In the genomic region with DNA sequence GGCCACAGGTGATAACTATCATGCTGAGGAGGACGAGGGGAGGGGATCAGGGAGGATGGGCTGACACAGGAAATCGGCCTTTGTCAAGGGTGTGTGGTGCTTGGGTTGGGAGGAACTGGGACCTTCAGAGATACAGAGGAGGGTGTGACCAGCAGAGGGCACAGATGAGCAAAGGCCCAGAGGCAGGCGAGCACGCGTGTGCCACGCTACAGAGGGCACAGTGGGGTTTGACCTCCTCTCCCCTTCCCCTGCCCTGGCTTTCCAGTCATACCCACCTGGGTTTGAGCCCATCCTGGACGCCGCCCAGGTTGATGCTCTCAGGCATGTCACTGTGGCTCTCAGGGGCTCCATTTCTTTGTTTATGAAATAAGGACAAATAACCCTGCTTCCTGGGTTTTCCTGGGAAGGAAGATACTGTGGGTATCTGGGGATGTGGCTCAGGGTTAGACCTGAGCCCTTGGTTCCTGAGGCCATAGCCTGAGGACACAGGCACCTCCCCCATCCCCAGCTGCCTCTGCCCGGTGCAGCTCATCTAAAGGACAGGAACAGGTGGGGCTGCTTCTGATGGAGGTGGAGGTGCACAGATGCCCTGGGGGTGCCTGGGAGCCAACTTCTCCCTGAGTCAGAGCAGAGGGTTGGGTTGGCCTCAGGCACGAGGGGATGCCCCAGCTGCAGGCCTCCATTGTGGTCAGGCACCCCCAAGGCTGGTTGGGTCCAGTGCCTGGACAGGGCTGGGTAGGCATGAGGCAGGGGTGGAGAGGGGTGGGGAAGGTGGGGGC, we compare ENCODE assay signal across 1 cellular context.
TF ChIP-seq lines count a peak whose summit lies in the region.

No MANE protein-coding gene starts in this region.

TF ChIP-seq in HepG2, 621 proteins besides CTCF, POLR2A, EP300 and RAD21 (continued from another document):
- TF ChIP-seq, protein P1, sequence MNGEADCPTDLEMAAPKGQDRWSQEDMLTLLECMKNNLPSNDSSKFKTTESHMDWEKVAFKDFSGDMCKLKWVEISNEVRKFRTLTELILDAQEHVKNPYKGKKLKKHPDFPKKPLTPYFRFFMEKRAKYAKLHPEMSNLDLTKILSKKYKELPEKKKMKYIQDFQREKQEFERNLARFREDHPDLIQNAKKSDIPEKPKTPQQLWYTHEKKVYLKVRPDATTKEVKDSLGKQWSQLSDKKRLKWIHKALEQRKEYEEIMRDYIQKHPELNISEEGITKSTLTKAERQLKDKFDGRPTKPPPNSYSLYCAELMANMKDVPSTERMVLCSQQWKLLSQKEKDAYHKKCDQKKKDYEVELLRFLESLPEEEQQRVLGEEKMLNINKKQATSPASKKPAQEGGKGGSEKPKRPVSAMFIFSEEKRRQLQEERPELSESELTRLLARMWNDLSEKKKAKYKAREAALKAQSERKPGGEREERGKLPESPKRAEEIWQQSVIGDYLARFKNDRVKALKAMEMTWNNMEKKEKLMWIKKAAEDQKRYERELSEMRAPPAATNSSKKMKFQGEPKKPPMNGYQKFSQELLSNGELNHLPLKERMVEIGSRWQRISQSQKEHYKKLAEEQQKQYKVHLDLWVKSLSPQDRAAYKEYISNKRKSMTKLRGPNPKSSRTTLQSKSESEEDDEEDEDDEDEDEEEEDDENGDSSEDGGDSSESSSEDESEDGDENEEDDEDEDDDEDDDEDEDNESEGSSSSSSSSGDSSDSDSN (CRISPR knock-in tag; IDR thresholded peaks at IDR 0.05) = peak; percentile 38; the same call in 1 of the 2 replicates
- TF ChIP-seq ZNF83 (CRISPR knock-in tag; IDR thresholded peaks at IDR 0.05; ENCODE audit: borderline replicate concordance) = no peak
- TF ChIP-seq, protein P2, sequence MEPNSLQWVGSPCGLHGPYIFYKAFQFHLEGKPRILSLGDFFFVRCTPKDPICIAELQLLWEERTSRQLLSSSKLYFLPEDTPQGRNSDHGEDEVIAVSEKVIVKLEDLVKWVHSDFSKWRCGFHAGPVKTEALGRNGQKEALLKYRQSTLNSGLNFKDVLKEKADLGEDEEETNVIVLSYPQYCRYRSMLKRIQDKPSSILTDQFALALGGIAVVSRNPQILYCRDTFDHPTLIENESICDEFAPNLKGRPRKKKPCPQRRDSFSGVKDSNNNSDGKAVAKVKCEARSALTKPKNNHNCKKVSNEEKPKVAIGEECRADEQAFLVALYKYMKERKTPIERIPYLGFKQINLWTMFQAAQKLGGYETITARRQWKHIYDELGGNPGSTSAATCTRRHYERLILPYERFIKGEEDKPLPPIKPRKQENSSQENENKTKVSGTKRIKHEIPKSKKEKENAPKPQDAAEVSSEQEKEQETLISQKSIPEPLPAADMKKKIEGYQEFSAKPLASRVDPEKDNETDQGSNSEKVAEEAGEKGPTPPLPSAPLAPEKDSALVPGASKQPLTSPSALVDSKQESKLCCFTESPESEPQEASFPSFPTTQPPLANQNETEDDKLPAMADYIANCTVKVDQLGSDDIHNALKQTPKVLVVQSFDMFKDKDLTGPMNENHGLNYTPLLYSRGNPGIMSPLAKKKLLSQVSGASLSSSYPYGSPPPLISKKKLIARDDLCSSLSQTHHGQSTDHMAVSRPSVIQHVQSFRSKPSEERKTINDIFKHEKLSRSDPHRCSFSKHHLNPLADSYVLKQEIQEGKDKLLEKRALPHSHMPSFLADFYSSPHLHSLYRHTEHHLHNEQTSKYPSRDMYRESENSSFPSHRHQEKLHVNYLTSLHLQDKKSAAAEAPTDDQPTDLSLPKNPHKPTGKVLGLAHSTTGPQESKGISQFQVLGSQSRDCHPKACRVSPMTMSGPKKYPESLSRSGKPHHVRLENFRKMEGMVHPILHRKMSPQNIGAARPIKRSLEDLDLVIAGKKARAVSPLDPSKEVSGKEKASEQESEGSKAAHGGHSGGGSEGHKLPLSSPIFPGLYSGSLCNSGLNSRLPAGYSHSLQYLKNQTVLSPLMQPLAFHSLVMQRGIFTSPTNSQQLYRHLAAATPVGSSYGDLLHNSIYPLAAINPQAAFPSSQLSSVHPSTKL (CRISPR knock-in tag; IDR thresholded peaks at IDR 0.05) = peak; percentile 40; the same call in 1 of the 2 replicates
